In genomic region chrX:108437789-108438623, GRCh38 we compare ENCODE assay signal across 4 cellular contexts.
A peak's percentile ranks its signal among the peaks of the same experiment; 100 is the strongest.
TF ChIP-seq lines count a peak whose summit lies in the region.

Gene COL4A6 (minus strand): TSS chrX:108438422. CDS start chrX:108438196, 226 bp downstream.

TF ChIP-seq in SK-N-SH, 30 proteins besides CTCF, POLR2A, EP300 and RAD21:
- TF ChIP-seq USF1 (IDR thresholded peaks at IDR 0.05; ENCODE audit: borderline replicate concordance, low read depth) (no peak), POLR2AphosphoS5 (IDR thresholded peaks at IDR 0.05; ENCODE audit: low read depth, low read length) (no peak), PBX3 (IDR thresholded peaks at IDR 0.05) (0 out of 2 replicates have a peak, but pooled peaks have one; percentile 16), GABPA (IDR thresholded peaks at IDR 0.05; ENCODE audit: low read depth) (no peak)

TF ChIP-seq in SK-N-SH treated with all-trans-retinoic acid at 6 μM for 48 hours, 23 proteins besides CTCF, POLR2A, EP300 and RAD21:
- TF ChIP-seq ISL1 (CRISPR knock-in tag; IDR thresholded peaks at IDR 0.05) (no peak), ZC3H10 (CRISPR knock-in tag; IDR thresholded peaks at IDR 0.05) (no peak), ZNF8 (CRISPR knock-in tag; IDR thresholded peaks at IDR 0.05) (no peak), PATZ1 (CRISPR knock-in tag; IDR thresholded peaks at IDR 0.05; ENCODE audit: borderline replicate concordance) (no peak), SNAI2 (CRISPR knock-in tag; IDR thresholded peaks at IDR 0.05) (no peak), ARNTL (CRISPR knock-in tag; IDR thresholded peaks at IDR 0.05; ENCODE audit: borderline replicate concordance, low read depth) (no peak), ZFP30 (CRISPR knock-in tag; IDR thresholded peaks at IDR 0.05) (no peak), GLIS3 (CRISPR knock-in tag; IDR thresholded peaks at IDR 0.05) (no peak), CSRNP3 (CRISPR knock-in tag; IDR thresholded peaks at IDR 0.05) (no peak)
TF ChIP-seq in SK-N-SH treated with all-trans-retinoic acid at 6 μM for 48 hours: peak in this region for 0.

TF ChIP-seq in H1, 55 proteins besides CTCF, POLR2A, EP300 and RAD21:
- TF ChIP-seq TEAD4 (IDR thresholded peaks at IDR 0.05; ENCODE audit: low read depth, low read length) (no peak), CEBPB (IDR thresholded peaks at IDR 0.05; ENCODE audit: low read depth, low read length) (no peak), KDM4A (IDR thresholded peaks at IDR 0.05; ENCODE audit: low read depth, low read length, severe bottlenecking) (peak; percentile 80), SIX5 (IDR thresholded peaks at IDR 0.05; ENCODE audit: low read depth, low read length) (no peak), ZNF274 (IDR thresholded peaks at IDR 0.05; ENCODE audit: borderline replicate concordance, extremely low read depth, low read length) (no peak), BRCA1 (IDR thresholded peaks at IDR 0.05; ENCODE audit: low read depth, low read length) (no peak), ASH2L (IDR thresholded peaks at IDR 0.05; ENCODE audit: low read length) (peak; percentile 62)

TF ChIP-seq in HepG2, 621 proteins besides CTCF, POLR2A, EP300 and RAD21:
- TF ChIP-seq KDM5A (IDR thresholded peaks at IDR 0.05; ENCODE audit: borderline replicate concordance, low read length) (no peak), ZNF788 (CRISPR knock-in tag; IDR thresholded peaks at IDR 0.05; ENCODE audit: borderline replicate concordance) (peak; percentile 55; the same call in 1 of the 2 replicates), ZNF512B (CRISPR knock-in tag; IDR thresholded peaks at IDR 0.05; ENCODE audit: borderline replicate concordance) (no peak), AKNA (CRISPR knock-in tag; IDR thresholded peaks at IDR 0.05; ENCODE audit: borderline replicate concordance) (no peak), RBM22 (optimal IDR thresholded peaks at IDR 0.05; ENCODE audit: low read length) (no peak), SP5 (CRISPR knock-in tag; IDR thresholded peaks at IDR 0.05; ENCODE audit: borderline replicate concordance, low read depth) (peak; percentile 50; the same call in 1 of the 2 replicates), MEIS2 (CRISPR knock-in tag; IDR thresholded peaks at IDR 0.05) (peak; percentile 37; the same call in 1 of the 2 replicates), TBX2 (CRISPR knock-in tag; IDR thresholded peaks at IDR 0.05; ENCODE audit: borderline replicate concordance) (0 out of 2 replicates have a peak, but pooled peaks have one; percentile 17), ZNF687 (CRISPR knock-in tag; IDR thresholded peaks at IDR 0.05) (peak; percentile 51; the same call in 1 of the 2 replicates), MEIS1 (CRISPR knock-in tag; IDR thresholded peaks at IDR 0.05; ENCODE audit: borderline replicate concordance) (peak; percentile 63; the same call in 1 of the 2 replicates), PBX2 (CRISPR knock-in tag; IDR thresholded peaks at IDR 0.05) (peak; percentile 86), MTA1 (CRISPR knock-in tag; IDR thresholded peaks at IDR 0.05; ENCODE audit: borderline replicate concordance) (no peak), ZNF292 (CRISPR knock-in tag; IDR thresholded peaks at IDR 0.05; ENCODE audit: borderline replicate concordance, low read depth) (peak; percentile 47; the same call in 1 of the 2 replicates), ZFX (CRISPR knock-in tag; IDR thresholded peaks at IDR 0.05; ENCODE audit: low read depth) (peak; percentile 45; the same call in 1 of the 2 replicates), UBTF (CRISPR knock-in tag; IDR thresholded peaks at IDR 0.05) (peak; percentile 44; the same call in 1 of the 2 replicates), MAF1 (CRISPR knock-in tag; IDR thresholded peaks at IDR 0.05; ENCODE audit: borderline replicate concordance) (no peak), WIZ (CRISPR knock-in tag; IDR thresholded peaks at IDR 0.05) (no peak)
